1 cellular context compared by ENCODE assay signal in the genomic region with DNA sequence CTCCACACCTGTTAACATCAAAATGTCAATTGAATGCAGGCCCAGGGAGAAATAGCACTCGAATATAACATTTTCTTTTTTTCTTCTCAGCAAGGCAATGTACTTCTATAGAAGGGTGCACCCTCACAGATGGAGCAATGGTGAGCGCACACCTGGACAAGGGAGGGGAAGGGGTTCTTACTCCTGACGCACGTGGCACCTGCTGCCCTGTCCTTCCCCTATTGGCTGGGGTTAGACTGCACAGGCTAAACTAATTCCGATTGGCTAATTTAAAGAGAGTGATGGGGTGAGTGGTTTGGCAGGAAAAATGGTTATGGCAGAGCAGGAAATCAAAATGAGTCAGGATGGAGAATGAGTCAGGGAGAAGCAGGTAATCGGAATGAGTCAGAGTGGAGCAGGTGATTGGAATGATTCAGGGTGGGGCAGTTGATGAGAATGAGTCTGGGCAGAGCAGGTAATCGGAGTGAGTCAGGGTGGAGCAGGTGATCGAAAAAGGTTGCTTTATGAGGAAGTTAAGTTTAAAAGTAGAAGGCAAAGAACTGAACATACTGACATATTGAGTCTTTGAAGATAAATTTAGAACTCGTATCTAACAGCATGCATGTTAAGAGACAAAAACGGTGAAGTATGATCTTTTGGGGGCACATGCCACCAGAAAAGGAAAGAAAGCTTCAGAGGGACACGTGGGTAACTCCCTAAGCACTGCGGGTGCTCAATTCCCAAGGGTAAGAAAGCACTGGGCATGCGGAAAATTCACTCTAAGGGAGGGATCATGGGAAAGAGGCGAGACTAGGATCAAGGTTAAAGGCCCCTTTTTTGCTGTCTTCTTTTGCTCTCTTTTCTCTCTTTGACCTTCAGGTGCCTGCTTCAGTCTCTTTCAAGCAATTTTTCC.
TF ChIP-seq lines count a peak whose summit lies in the region.

No MANE protein-coding gene starts in this region.

TF ChIP-seq in IMR-90, 13 proteins besides CTCF, POLR2A, EP300 and RAD21 (continued from another document):
- TF ChIP-seq BHLHE40 (IDR thresholded peaks at IDR 0.05; ENCODE audit: low read depth, low read length) = no peak
- TF ChIP-seq, protein P1, sequence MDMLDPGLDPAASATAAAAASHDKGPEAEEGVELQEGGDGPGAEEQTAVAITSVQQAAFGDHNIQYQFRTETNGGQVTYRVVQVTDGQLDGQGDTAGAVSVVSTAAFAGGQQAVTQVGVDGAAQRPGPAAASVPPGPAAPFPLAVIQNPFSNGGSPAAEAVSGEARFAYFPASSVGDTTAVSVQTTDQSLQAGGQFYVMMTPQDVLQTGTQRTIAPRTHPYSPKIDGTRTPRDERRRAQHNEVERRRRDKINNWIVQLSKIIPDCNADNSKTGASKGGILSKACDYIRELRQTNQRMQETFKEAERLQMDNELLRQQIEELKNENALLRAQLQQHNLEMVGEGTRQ (IDR thresholded peaks at IDR 0.05; ENCODE audit: low read depth, low read length) = no peak
TF ChIP-seq in IMR-90: peak in this region for 1.
